ENCODE assay signal across 1 cellular context in the genomic region with DNA sequence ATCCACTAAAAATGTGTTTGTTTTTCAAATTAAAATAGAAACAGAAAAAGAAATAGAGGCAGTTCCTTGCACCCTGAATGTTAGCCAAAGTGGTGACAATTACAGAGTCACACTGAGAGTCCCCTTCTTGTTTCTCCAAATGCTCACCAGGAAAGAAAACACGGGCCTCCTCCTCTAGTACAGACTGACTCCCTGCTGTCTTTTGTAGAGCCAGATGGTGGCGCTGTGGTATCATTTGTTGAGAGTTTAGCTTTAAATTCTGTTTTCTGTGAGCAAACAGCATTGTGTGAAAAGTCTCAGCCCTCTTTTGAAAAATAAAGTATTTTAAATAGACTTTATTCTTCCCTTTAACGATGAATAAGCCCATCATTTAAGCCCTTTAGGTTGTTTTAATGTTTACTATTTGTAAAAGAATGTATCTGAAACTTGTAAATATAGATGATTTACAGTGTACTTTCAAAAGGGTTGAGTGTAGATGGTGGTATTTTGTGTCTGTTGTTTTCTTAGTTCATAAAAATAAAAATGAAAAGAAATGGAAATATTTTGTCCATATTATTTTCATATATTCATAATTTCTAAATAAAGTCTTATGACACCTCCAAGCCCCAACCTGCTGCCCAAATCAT.
A peak's percentile ranks its signal among the peaks of the same experiment; 100 is the strongest.
TF ChIP-seq lines count a peak whose summit lies in the region.

No MANE protein-coding gene starts in this region.

TF ChIP-seq in neural cell, 6 proteins besides CTCF, POLR2A, EP300 and RAD21:
- TF ChIP-seq, protein P1, sequence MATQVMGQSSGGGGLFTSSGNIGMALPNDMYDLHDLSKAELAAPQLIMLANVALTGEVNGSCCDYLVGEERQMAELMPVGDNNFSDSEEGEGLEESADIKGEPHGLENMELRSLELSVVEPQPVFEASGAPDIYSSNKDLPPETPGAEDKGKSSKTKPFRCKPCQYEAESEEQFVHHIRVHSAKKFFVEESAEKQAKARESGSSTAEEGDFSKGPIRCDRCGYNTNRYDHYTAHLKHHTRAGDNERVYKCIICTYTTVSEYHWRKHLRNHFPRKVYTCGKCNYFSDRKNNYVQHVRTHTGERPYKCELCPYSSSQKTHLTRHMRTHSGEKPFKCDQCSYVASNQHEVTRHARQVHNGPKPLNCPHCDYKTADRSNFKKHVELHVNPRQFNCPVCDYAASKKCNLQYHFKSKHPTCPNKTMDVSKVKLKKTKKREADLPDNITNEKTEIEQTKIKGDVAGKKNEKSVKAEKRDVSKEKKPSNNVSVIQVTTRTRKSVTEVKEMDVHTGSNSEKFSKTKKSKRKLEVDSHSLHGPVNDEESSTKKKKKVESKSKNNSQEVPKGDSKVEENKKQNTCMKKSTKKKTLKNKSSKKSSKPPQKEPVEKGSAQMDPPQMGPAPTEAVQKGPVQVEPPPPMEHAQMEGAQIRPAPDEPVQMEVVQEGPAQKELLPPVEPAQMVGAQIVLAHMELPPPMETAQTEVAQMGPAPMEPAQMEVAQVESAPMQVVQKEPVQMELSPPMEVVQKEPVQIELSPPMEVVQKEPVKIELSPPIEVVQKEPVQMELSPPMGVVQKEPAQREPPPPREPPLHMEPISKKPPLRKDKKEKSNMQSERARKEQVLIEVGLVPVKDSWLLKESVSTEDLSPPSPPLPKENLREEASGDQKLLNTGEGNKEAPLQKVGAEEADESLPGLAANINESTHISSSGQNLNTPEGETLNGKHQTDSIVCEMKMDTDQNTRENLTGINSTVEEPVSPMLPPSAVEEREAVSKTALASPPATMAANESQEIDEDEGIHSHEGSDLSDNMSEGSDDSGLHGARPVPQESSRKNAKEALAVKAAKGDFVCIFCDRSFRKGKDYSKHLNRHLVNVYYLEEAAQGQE (IDR thresholded peaks at IDR 0.05; ENCODE audit: borderline replicate concordance) = no peak
- no peak for TF ChIP-seq POLR2AphosphoS5 (IDR thresholded peaks at IDR 0.05)
- no peak for TF ChIP-seq EZH2 (IDR thresholded peaks at IDR 0.05; ENCODE audit: borderline replicate concordance, insufficient read depth, low read length, poor library complexity, severe bottlenecking)
- no peak for TF ChIP-seq TAF1 (IDR thresholded peaks at IDR 0.05; ENCODE audit: low read depth)
- peak; percentile 90 for TF ChIP-seq SMC3 (conservative IDR thresholded peaks at IDR 0.05; ENCODE audit: poor library complexity)
